In the genomic region with DNA sequence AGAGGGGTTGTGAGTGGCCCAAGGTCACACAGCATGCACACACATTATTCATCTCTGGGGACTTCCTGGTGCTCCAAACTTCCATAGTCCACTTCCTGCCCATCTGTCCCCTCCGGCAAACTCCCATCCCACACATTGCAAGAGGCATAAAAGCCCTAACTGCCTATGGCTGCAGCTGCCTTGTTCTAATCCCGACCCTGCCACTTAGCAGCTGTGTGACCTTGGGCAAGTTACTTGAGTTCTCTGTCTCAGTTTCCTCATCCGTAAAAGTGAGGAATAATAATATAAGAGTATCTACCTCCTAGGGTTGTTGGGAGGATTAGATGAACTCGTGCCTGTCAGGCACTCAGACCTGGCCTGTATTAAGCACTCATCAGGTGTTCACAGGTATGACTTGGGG, we compare ENCODE assay signal across 22 cellular contexts.
"Had no signal": no experiment of that assay in that cellular context is flagged by ENCODE, and none has a peak within 500 bp of the region (broad histone marks: within the 10 kb centered on the region; RNA-seq: fewer than 3 reads in every experiment).

No MANE protein-coding gene starts in this region.

- H3K27ac Mint-ChIP-seq: activated B cell treated with CpG ODN at 0.5 μM for 24 hours; activated CD8-positive, alpha-beta T cell treated with anti-CD3 and anti-CD28 coated beads for 36 hours; activated naive CD4-positive, alpha-beta T cell treated with anti-CD3 and anti-CD28 coated beads, Interleukin-2, amount 10 ng/mL, durations not matched to agents 7 days and 5 days; activated naive CD8-positive, alpha-beta T cell treated with anti-CD3 and anti-CD28 coated beads, Interleukin-2, amount 50 U/mL, for 24 hours; activated T-helper 2 cell treated with anti-CD3 and anti-CD28 coated beads, Interferon-gamma antibody, Interleukin-2, Interleukin-4, amounts not matched to agents 10 μg/mL and 5 μg/mL and 100 μg/mL, durations not matched to agents 14 hours and 24 hours and 36 hours; memory B cell had no signal

- H3K36me3 Mint-ChIP-seq: activated naive CD4-positive, alpha-beta T cell treated with anti-CD3 and anti-CD28 coated beads, Interleukin-2, amount 10 ng/mL, durations not matched to agents 7 days and 5 days; memory B cell; naive thymus-derived CD8-positive, alpha-beta T cell had no signal

- H3K4me1 Mint-ChIP-seq: activated B cell treated with CpG ODN at 0.5 μM for 24 hours; activated naive CD4-positive, alpha-beta T cell treated with anti-CD3 and anti-CD28 coated beads, Interleukin-2, amount 10 ng/mL, durations not matched to agents 7 days and 5 days; activated naive CD8-positive, alpha-beta T cell treated with anti-CD3 and anti-CD28 coated beads, Interleukin-2, amount 50 U/mL, for 24 hours; memory B cell had no signal

- H3K4me3 Mint-ChIP-seq: activated B cell treated with CpG ODN at 0.5 μM for 24 hours; activated CD8-positive, alpha-beta T cell treated with anti-CD3 and anti-CD28 coated beads for 36 hours; activated naive CD4-positive, alpha-beta T cell treated with anti-CD3 and anti-CD28 coated beads, Interleukin-2, amount 10 ng/mL, durations not matched to agents 7 days and 5 days; activated naive CD8-positive, alpha-beta T cell treated with anti-CD3 and anti-CD28 coated beads, Interleukin-2, amount 50 U/mL, for 24 hours; memory B cell; naive thymus-derived CD8-positive, alpha-beta T cell had no signal

- H3K9me3 Mint-ChIP-seq: activated B cell treated with CpG ODN at 0.5 μM for 24 hours; activated CD8-positive, alpha-beta T cell treated with anti-CD3 and anti-CD28 coated beads for 36 hours; activated naive CD4-positive, alpha-beta T cell treated with anti-CD3 and anti-CD28 coated beads, Interleukin-2, amount 10 ng/mL, durations not matched to agents 7 days and 5 days; activated naive CD8-positive, alpha-beta T cell treated with anti-CD3 and anti-CD28 coated beads, Interleukin-2, amount 50 U/mL, for 24 hours; activated T-helper 2 cell treated with anti-CD3 and anti-CD28 coated beads, Interferon-gamma antibody, Interleukin-2, Interleukin-4, amounts not matched to agents 10 μg/mL and 5 μg/mL and 100 μg/mL, durations not matched to agents 14 hours and 24 hours and 36 hours; memory B cell had no signal

- DNase-seq: activated B cell treated with CpG ODN at 0.5 μM for 24 hours; activated CD4-positive, alpha-beta T cell treated with anti-CD3 and anti-CD28 coated beads for 48 hours; activated CD8-positive, alpha-beta T cell treated with anti-CD3 and anti-CD28 coated beads for 36 hours; activated naive CD8-positive, alpha-beta T cell treated with anti-CD3 and anti-CD28 coated beads, Interleukin-2, amount 50 U/mL, for 24 hours; activated T-cell treated with anti-CD3 and anti-CD28 coated beads, Interleukin-2, amount 50 U/mL, for 1 hour; anterior cingulate cortex; cortex of kidney; gastrocnemius medialis; kidney glomerular epithelial cell; left ventricle myocardium inferior; naive thymus-derived CD8-positive, alpha-beta T cell; stimulated activated CD4-positive, alpha-beta T cell treated with anti-CD3 and anti-CD28 coated beads, Interleukin-12 subunit alpha, Interleukin-12 subunit beta, amount 100 ng/mL, for 4 hours; stimulated activated CD4-positive, alpha-beta T cell treated with anti-CD3 and anti-CD28 coated beads, Interleukin-1b, Interleukin-23, amount 100 ng/mL, for 48 hours; stimulated activated CD8-positive, alpha-beta memory T cell treated with anti-CD3 and anti-CD28 coated beads, Interleukin-4, amount 100 ng/mL, for 48 hours; stimulated activated naive CD4-positive, alpha-beta T cell treated with Interleukin-2 at 50 U/mL for 16 hours; SW 1271; thyroid gland had no signal

- ATAC-seq: activated CD8-positive, alpha-beta T cell treated with anti-CD3 and anti-CD28 coated beads for 36 hours; activated naive CD8-positive, alpha-beta T cell treated with anti-CD3 and anti-CD28 coated beads, Interleukin-2, amount 50 U/mL, for 24 hours; esophagus mucosa; gastrocnemius medialis; heart left ventricle; naive thymus-derived CD8-positive, alpha-beta T cell had no signal

- H3K27me3 Mint-ChIP-seq: activated B cell treated with CpG ODN at 0.5 μM for 24 hours; activated CD8-positive, alpha-beta T cell treated with anti-CD3 and anti-CD28 coated beads for 36 hours; activated naive CD8-positive, alpha-beta T cell treated with anti-CD3 and anti-CD28 coated beads, Interleukin-2, amount 50 U/mL, for 24 hours; memory B cell had no signal
